Comparison of ENCODE assay signal across 7 cellular contexts in genomic region chr1:148996449-148997224, GRCh38.
DNase-seq lines count a peak whose midpoint lies in the region; ATAC-seq and TF ChIP-seq lines count a peak whose summit lies in the region.
"Not testable (repeated sequence)": the region's sequence is repeated elsewhere in the genome, so short reads cannot be mapped to it uniquely, and the experiment has no call there.

No MANE protein-coding gene starts in this region.

- not testable (repeated sequence) for H3K9me3 Mint-ChIP-seq in HFFc6; effector memory CD8-positive, alpha-beta T cell

- not testable (repeated sequence) for H3K27me3 ChIP-seq in left ventricle myocardium inferior (ENCODE audit: low read depth); gastrocnemius medialis

- H3K27ac Mint-ChIP-seq in HFFc6; T-helper 17 cell; effector memory CD8-positive, alpha-beta T cell: not testable (repeated sequence)

- H3K36me3 ChIP-seq in left ventricle myocardium inferior, gastrocnemius medialis: not testable (repeated sequence)

- H3K9me3 ChIP-seq in T-helper 17 cell (ENCODE audit: control insufficient read depth, low read length, poor library complexity, severe bottlenecking); left ventricle myocardium inferior (replicated peaks); gastrocnemius medialis: not testable (repeated sequence)

- H3K4me1 ChIP-seq in left ventricle myocardium inferior, gastrocnemius medialis: not testable (repeated sequence)

- H3K27ac ChIP-seq in left ventricle myocardium inferior (replicated peaks) (peak overlapping the region; percentile 16), gastrocnemius medialis (peak overlapping the region; percentile 72 to 80 (median 78))

- in situ Hi-C loops in gastrocnemius medialis (cut with MboI; ENCODE audit: low sequenced_read_pairs in 4 of 4) = not testable (repeated sequence)

- DNase-seq in HFFc6 = peak; percentile 8
- not testable (repeated sequence) for DNase-seq in T-helper 17 cell; effector memory CD8-positive, alpha-beta T cell; left ventricle myocardium inferior; gastrocnemius medialis
- DNase-seq in activated naive CD4-positive, alpha-beta T cell treated with Interleukin-2 at 50 U/mL for 16 hours = peak; percentile 4
- peak; percentile 13 for DNase-seq in fibroblast of pulmonary artery (ENCODE audit: low read depth)

- not testable (repeated sequence) for H3K36me3 Mint-ChIP-seq in HFFc6 (ENCODE audit: low read depth); T-helper 17 cell (ENCODE audit: low read depth); effector memory CD8-positive, alpha-beta T cell (ENCODE audit: insufficient read depth)

- not testable (repeated sequence) for TF ChIP-seq CTCF in HFFc6 (IDR thresholded peaks at IDR 0.05); fibroblast of pulmonary artery (IDR thresholded peaks at IDR 0.05; ENCODE audit: low read length, missing control alignments); left ventricle myocardium inferior (IDR thresholded peaks at IDR 0.05; ENCODE audit: borderline replicate concordance); gastrocnemius medialis (IDR thresholded peaks at IDR 0.05 in 4 of 5, conservative IDR thresholded peaks at IDR 0.05 in 1 of 5)

- intact Hi-C loops in left ventricle myocardium inferior (cut with micrococcal nuclease); gastrocnemius medialis (cut with DNase I; ENCODE audit: low total_unique reads): not testable (repeated sequence)

- not testable (repeated sequence) for TF ChIP-seq POLR2A in gastrocnemius medialis (IDR thresholded peaks at IDR 0.05)

- not testable (repeated sequence) for H3K4me1 Mint-ChIP-seq in HFFc6 (ENCODE audit: low read depth); T-helper 17 cell; effector memory CD8-positive, alpha-beta T cell (ENCODE audit: low read depth in 2 of 2)

- not testable (repeated sequence) for H3K27me3 Mint-ChIP-seq in HFFc6 (ENCODE audit: insufficient read depth); T-helper 17 cell; effector memory CD8-positive, alpha-beta T cell

- peak; percentile 90 for ATAC-seq in T-helper 17 cell
- ATAC-seq in effector memory CD8-positive, alpha-beta T cell (replicated peaks) = peak; percentile 93
- ATAC-seq in gastrocnemius medialis = not testable (repeated sequence)

- H3K4me3 ChIP-seq in fibroblast of pulmonary artery (replicated peaks; ENCODE audit: low read depth, low read length); left ventricle myocardium inferior; gastrocnemius medialis: not testable (repeated sequence)

- H3K4me3 Mint-ChIP-seq in HFFc6; T-helper 17 cell; effector memory CD8-positive, alpha-beta T cell: not testable (repeated sequence)
